ENCODE assay signal across 8 cellular contexts in genomic region chr9:127770905-127771569, GRCh38. TPM values are rescaled to one million over a fixed set of nuclear protein-coding genes. Genes with fewer than 3 reads are reported as not detected.
A peak's percentile ranks its signal among the peaks of the same experiment; 100 is the strongest.
DNase-seq lines count a peak whose midpoint lies in the region; ATAC-seq and TF ChIP-seq lines count a peak whose summit lies in the region.

No MANE protein-coding gene starts in this region.

- H3K27me3 ChIP-seq in GM06990 (replicated peaks; ENCODE audit: control insufficient read depth, insufficient read depth, low read length), result no peaks in the 10 kb centered on the region
- H3K27me3 ChIP-seq in thymus (ENCODE audit: control insufficient read depth, insufficient read depth), result no peaks in the 10 kb centered on the region

- peaks cover 33% of the 10 kb centered on the region for H3K36me3 Mint-ChIP-seq in activated naive CD8-positive, alpha-beta T cell treated with anti-CD3 and anti-CD28 coated beads for 36 hours
- peaks cover 8% of the 10 kb centered on the region for H3K36me3 Mint-ChIP-seq in osteocyte (ENCODE audit: unreplicated experiment)

- H3K27ac Mint-ChIP-seq in activated naive CD8-positive, alpha-beta T cell treated with anti-CD3 and anti-CD28 coated beads for 36 hours, result peak overlapping the region; percentile 83
- peak overlapping the region; percentile 98 for H3K27ac Mint-ChIP-seq in osteocyte (ENCODE audit: unreplicated experiment)

- no peaks in the 10 kb centered on the region for H3K27me3 Mint-ChIP-seq in activated naive CD8-positive, alpha-beta T cell treated with anti-CD3 and anti-CD28 coated beads for 36 hours
- H3K27me3 Mint-ChIP-seq in osteocyte (ENCODE audit: unreplicated experiment), result no peaks in the 10 kb centered on the region

- no peaks in the 10 kb centered on the region for H3K9me3 ChIP-seq in thymus (ENCODE audit: control insufficient read depth)

- H3K27ac ChIP-seq in thymus (ENCODE audit: low read depth), result peak overlapping the region; percentile 87

- WGBS in thymus, result 7% methylated on average over 43 of the region's 43 CpGs

- H3K4me1 ChIP-seq in thymus (ENCODE audit: control insufficient read depth, insufficient read depth, low read length), result peaks cover 50% of the 10 kb centered on the region

- TF ChIP-seq CTCF in GM06990 (IDR thresholded peaks at IDR 0.05; ENCODE audit: insufficient read depth, low read length, poor library complexity, severe bottlenecking), result no peak
- TF ChIP-seq CTCF in osteocyte (IDR thresholded peaks at IDR 0.05), result no peak

- DNase-seq in GM06990 (ENCODE audit: extremely low read depth, insufficient read length), result peak; percentile 97
- peak; percentile 93 for DNase-seq in NCI-H1048 (lab: John Stamatoyannopoulos, UW)
- DNase-seq in SKM-1 (lab: John Stamatoyannopoulos, UW; ENCODE audit: unreplicated experiment), result peak; percentile 91
- peak; percentile 99 for DNase-seq in activated naive CD8-positive, alpha-beta T cell treated with anti-CD3 and anti-CD28 coated beads for 36 hours
- DNase-seq in Right ventricle myocardium inferior (ENCODE audit: missing footprints), result peak; percentile 100
- peak; percentile 100 for DNase-seq in osteocyte (ENCODE audit: extremely low spot score, unreplicated experiment)

- peaks cover 55% of the 10 kb centered on the region for H3K4me1 Mint-ChIP-seq in activated naive CD8-positive, alpha-beta T cell treated with anti-CD3 and anti-CD28 coated beads for 36 hours
- peaks cover 48% of the 10 kb centered on the region for H3K4me1 Mint-ChIP-seq in osteocyte (ENCODE audit: unreplicated experiment)

- intact Hi-C loops in Right ventricle myocardium inferior (cut with DNase I), result no loop called here

- H3K4me3 Mint-ChIP-seq in activated naive CD8-positive, alpha-beta T cell treated with anti-CD3 and anti-CD28 coated beads for 36 hours, result peak overlapping the region; percentile 85
- H3K4me3 Mint-ChIP-seq in osteocyte (ENCODE audit: unreplicated experiment), result peak overlapping the region; percentile 94

- H3K4me3 ChIP-seq in GM06990 (replicated peaks; ENCODE audit: low read depth, low read length) (peak overlapping the region; percentile 67), thymus (ENCODE audit: low read length) (peak overlapping the region; percentile 55)

- ATAC-seq in HG02588 (IDR thresholded peaks at IDR 0.05; ENCODE audit: unreplicated experiment), result peak; percentile 85
- ATAC-seq in Right ventricle myocardium inferior, result peak; percentile 98

- no peaks in the 10 kb centered on the region for H3K9me3 Mint-ChIP-seq in activated naive CD8-positive, alpha-beta T cell treated with anti-CD3 and anti-CD28 coated beads for 36 hours
- H3K9me3 Mint-ChIP-seq in osteocyte (ENCODE audit: unreplicated experiment), result no peaks in the 10 kb centered on the region

- H3K36me3 ChIP-seq in GM06990 (ENCODE audit: control insufficient read depth, insufficient read depth, low read length) (peaks cover 17% of the 10 kb centered on the region), thymus (ENCODE audit: control insufficient read depth, insufficient read depth) (peaks cover 58% of the 10 kb centered on the region)

RNA-seq across cellular contexts. Expression of gene SH2D3C, which starts 7.4 kb away (rescaled TPM):
- 10 to 100 TPM; 20.4 to 21.5 TPM for total RNA-seq in activated naive CD8-positive, alpha-beta T cell treated with anti-CD3 and anti-CD28 coated beads for 36 hours
- total RNA-seq in Right ventricle myocardium inferior (21.3 TPM), osteocyte (19.3 and 20.4 TPM in 2 replicates)
- 25.1 TPM for polyA plus RNA-seq in thymus

RNA-seq across cellular contexts. Expression of gene CDK9, which starts 14.8 kb away (rescaled TPM):
- total RNA-seq in activated naive CD8-positive, alpha-beta T cell treated with anti-CD3 and anti-CD28 coated beads for 36 hours, result 10 to 100 TPM; 85.2 to 94.2 TPM
- total RNA-seq in Right ventricle myocardium inferior (49.9 TPM), osteocyte (78.0 and 78.5 TPM in 2 replicates)
- polyA plus RNA-seq in thymus, result 122 TPM

RNA-seq across cellular contexts. Expression of gene FPGS, which starts 31.6 kb away (rescaled TPM):
- total RNA-seq in activated naive CD8-positive, alpha-beta T cell treated with anti-CD3 and anti-CD28 coated beads for 36 hours, result 10 to 100 TPM; 86.3 to 88.0 TPM
- total RNA-seq in Right ventricle myocardium inferior (30.2 TPM), osteocyte (58.7 and 65.1 TPM in 2 replicates)
- 48.4 TPM for polyA plus RNA-seq in thymus

RNA-seq across cellular contexts. Expression of gene TOR2A, which starts 35.9 kb away (rescaled TPM):
- 10 to 100 TPM; 17.7 to 18.1 TPM for total RNA-seq in activated naive CD8-positive, alpha-beta T cell treated with anti-CD3 and anti-CD28 coated beads for 36 hours
- total RNA-seq in Right ventricle myocardium inferior, result 3.8 TPM
- 9.3 and 11.5 TPM in 2 replicates for total RNA-seq in osteocyte
- polyA plus RNA-seq in thymus, result 19.3 TPM

RNA-seq across cellular contexts. Expression of gene TTC16, which starts 55.2 kb away (rescaled TPM):
- total RNA-seq in activated naive CD8-positive, alpha-beta T cell treated with anti-CD3 and anti-CD28 coated beads for 36 hours, result 1 to 10 TPM; 1.3 to 1.4 TPM
- total RNA-seq in Right ventricle myocardium inferior (0.30 TPM), osteocyte (not detected in 2 replicates)
- 0.18 TPM for polyA plus RNA-seq in thymus

Comparison
In these comparisons a context has a peak if more than half of its experiments do, and no peak if none do; other contexts are left out.
1. Peak in every context shown above with its lines: DNase-seq, ATAC-seq, H3K4me3 ChIP-seq and H3K27ac ChIP-seq.